Comparison of ENCODE assay signal across 1 cellular context in the genomic region with DNA sequence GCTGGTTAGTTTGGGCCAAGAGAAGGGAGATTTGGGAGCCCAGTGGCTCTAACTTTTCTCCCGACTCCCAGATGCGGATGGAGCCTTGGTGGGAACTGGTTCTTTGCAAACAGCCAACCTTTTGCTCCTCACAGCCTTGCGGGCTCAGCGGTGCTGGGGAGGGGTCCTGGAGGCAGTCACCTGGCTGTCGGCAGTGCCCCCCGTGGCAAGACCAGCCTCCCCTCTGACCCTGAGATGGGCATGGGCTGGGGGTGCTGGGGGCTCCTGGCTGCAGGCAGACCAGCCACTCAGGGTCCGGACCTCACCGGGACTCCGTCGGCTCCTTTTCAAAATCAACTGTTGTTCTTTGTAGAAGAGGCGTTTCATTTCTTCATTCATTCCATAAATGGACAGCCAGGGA.
TF ChIP-seq lines count a peak whose summit lies in the region.

No MANE protein-coding gene starts in this region.

TF ChIP-seq in H1, 55 proteins besides CTCF, POLR2A, EP300 and RAD21:
- TF ChIP-seq SAP30 (IDR thresholded peaks at IDR 0.05; ENCODE audit: insufficient read depth, insufficient replicate concordance, low read length) (no peak), NRF1 (IDR thresholded peaks at IDR 0.05; ENCODE audit: low read depth, low read length) (no peak), ZNF274 (IDR thresholded peaks at IDR 0.05; ENCODE audit: borderline replicate concordance, extremely low read depth, low read length) (no peak), CHD2 (IDR thresholded peaks at IDR 0.05; ENCODE audit: low read length) (no peak), CTBP2 (IDR thresholded peaks at IDR 0.05; ENCODE audit: borderline replicate concordance, insufficient read depth, insufficient read length, low read length) (no peak), BRCA1 (IDR thresholded peaks at IDR 0.05; ENCODE audit: low read depth, low read length) (no peak), TBP (IDR thresholded peaks at IDR 0.05; ENCODE audit: low read depth, low read length) (no peak), JUND (IDR thresholded peaks at IDR 0.05; ENCODE audit: low read length) (no peak), KDM4A (IDR thresholded peaks at IDR 0.05; ENCODE audit: low read depth, low read length, severe bottlenecking) (no peak), TCF12 (IDR thresholded peaks at IDR 0.05; ENCODE audit: low read depth, low read length) (no peak), NANOG (IDR thresholded peaks at IDR 0.05; ENCODE audit: insufficient read depth, low read depth, low read length, poor library complexity, severe bottlenecking) (no peak), JUN (IDR thresholded peaks at IDR 0.05; ENCODE audit: low read depth, low read length) (no peak), SIX5 (IDR thresholded peaks at IDR 0.05; ENCODE audit: low read depth, low read length) (no peak), GABPA (IDR thresholded peaks at IDR 0.05; ENCODE audit: borderline replicate concordance, insufficient read depth, low read length) (no peak), KDM5A (IDR thresholded peaks at IDR 0.05; ENCODE audit: low read length) (no peak), ASH2L (IDR thresholded peaks at IDR 0.05; ENCODE audit: low read length) (no peak), POLR2AphosphoS5 (IDR thresholded peaks at IDR 0.05; ENCODE audit: low read depth, low read length) (no peak), CHD1 (IDR thresholded peaks at IDR 0.05; ENCODE audit: low read depth, low read length) (no peak)
- TF ChIP-seq, protein P1, sequence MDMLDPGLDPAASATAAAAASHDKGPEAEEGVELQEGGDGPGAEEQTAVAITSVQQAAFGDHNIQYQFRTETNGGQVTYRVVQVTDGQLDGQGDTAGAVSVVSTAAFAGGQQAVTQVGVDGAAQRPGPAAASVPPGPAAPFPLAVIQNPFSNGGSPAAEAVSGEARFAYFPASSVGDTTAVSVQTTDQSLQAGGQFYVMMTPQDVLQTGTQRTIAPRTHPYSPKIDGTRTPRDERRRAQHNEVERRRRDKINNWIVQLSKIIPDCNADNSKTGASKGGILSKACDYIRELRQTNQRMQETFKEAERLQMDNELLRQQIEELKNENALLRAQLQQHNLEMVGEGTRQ (IDR thresholded peaks at IDR 0.05; ENCODE audit: low read length), result no peak
- TF ChIP-seq, protein P2, sequence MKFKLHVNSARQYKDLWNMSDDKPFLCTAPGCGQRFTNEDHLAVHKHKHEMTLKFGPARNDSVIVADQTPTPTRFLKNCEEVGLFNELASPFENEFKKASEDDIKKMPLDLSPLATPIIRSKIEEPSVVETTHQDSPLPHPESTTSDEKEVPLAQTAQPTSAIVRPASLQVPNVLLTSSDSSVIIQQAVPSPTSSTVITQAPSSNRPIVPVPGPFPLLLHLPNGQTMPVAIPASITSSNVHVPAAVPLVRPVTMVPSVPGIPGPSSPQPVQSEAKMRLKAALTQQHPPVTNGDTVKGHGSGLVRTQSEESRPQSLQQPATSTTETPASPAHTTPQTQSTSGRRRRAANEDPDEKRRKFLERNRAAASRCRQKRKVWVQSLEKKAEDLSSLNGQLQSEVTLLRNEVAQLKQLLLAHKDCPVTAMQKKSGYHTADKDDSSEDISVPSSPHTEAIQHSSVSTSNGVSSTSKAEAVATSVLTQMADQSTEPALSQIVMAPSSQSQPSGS (IDR thresholded peaks at IDR 0.05; ENCODE audit: low read length), result no peak
